ENCODE assay signal across 17 cellular contexts in genomic region chr1:89195476-89195875, GRCh38. TPM values are rescaled to one million over a fixed set of nuclear protein-coding genes. Genes with fewer than 3 reads are reported as not detected.
DNase-seq lines count a peak whose midpoint lies in the region; ATAC-seq, FAIRE-seq and TF ChIP-seq lines count a peak whose summit lies in the region.
"Had no signal": no experiment of that assay in that cellular context is flagged by ENCODE, and none has a peak within 500 bp of the region (broad histone marks: within the 10 kb centered on the region; RNA-seq: fewer than 3 reads in every experiment).

No MANE protein-coding gene starts in this region.

- H3K36me3 Mint-ChIP-seq in activated T-cell treated with anti-CD3 and anti-CD28 coated beads, Interleukin-2, amount 50 U/mL, for 4 hours (ENCODE audit: insufficient read depth), result peaks cover 49% of the 10 kb centered on the region
- peaks cover 44% of the 10 kb centered on the region for H3K36me3 Mint-ChIP-seq in activated naive CD8-positive, alpha-beta T cell treated with anti-CD3 and anti-CD28 coated beads, Interleukin-2, amount 10 ng/mL, durations not matched to agents 7 days and 5 days

- FAIRE-seq in GM18507 (lab: Jason Lieb, UNC), result peak; percentile 67

- POLR2A ChIA-PET in activated naive CD8-positive, alpha-beta T cell treated with anti-CD3 and anti-CD28 coated beads, Interleukin-2, amount 10 ng/mL, durations not matched to agents 7 days and 5 days (lab: Charles Lee), result interaction anchor here (1.0 kb wide), 1 partner anchor 77 kb away, joined by 3 read pairs; the partner anchor contains the start of gene GBP5

- H3K4me1 Mint-ChIP-seq in activated T-cell treated with anti-CD3 and anti-CD28 coated beads, Interleukin-2, amount 50 U/mL, for 4 hours (ENCODE audit: low read depth), result peaks cover 66% of the 10 kb centered on the region
- H3K4me1 Mint-ChIP-seq in activated naive CD8-positive, alpha-beta T cell treated with anti-CD3 and anti-CD28 coated beads, Interleukin-2, amount 10 ng/mL, durations not matched to agents 7 days and 5 days, result peaks cover 46% of the 10 kb centered on the region

- H3K4me3 ChIP-seq in psoas muscle (peak overlapping the region; percentile 16), stomach (peak overlapping the region in 1 of 4 donors; percentile 55)
- H3K4me3 ChIP-seq: Peyer's patch had no signal

- peak in 1 of 2 donors; percentile 5 for ATAC-seq in activated T-cell treated with anti-CD3 and anti-CD28 coated beads, Interleukin-2, amount 50 U/mL, for 4 hours
- no peak for ATAC-seq in activated naive CD8-positive, alpha-beta T cell treated with anti-CD3 and anti-CD28 coated beads, Interleukin-2, amount 10 ng/mL, durations not matched to agents 7 days and 5 days (ENCODE audit: low read depth)
- ATAC-seq in psoas muscle, result no peak

- no peaks in the 10 kb centered on the region for H3K27me3 Mint-ChIP-seq in activated T-cell treated with anti-CD3 and anti-CD28 coated beads, Interleukin-2, amount 50 U/mL, for 4 hours (ENCODE audit: low read depth)
- no peaks in the 10 kb centered on the region for H3K27me3 Mint-ChIP-seq in activated naive CD8-positive, alpha-beta T cell treated with anti-CD3 and anti-CD28 coated beads, Interleukin-2, amount 10 ng/mL, durations not matched to agents 7 days and 5 days

- no peaks in the 10 kb centered on the region for H3K27me3 ChIP-seq in psoas muscle (ENCODE audit: insufficient read depth in 3 of 3, low read length in 2 of 3)
- no peaks in the 10 kb centered on the region for H3K27me3 ChIP-seq in stomach
- H3K27me3 ChIP-seq: Peyer's patch had no signal

- peak overlapping the region; percentile 79 for H3K4me3 Mint-ChIP-seq in activated T-cell treated with anti-CD3 and anti-CD28 coated beads, Interleukin-2, amount 50 U/mL, for 4 hours
- H3K4me3 Mint-ChIP-seq in activated naive CD8-positive, alpha-beta T cell treated with anti-CD3 and anti-CD28 coated beads, Interleukin-2, amount 10 ng/mL, durations not matched to agents 7 days and 5 days, result peak overlapping the region; percentile 61
- H3K4me3 Mint-ChIP-seq: H9 had no signal

- H3K27ac ChIP-seq in psoas muscle, result no peak overlapping the region
- no peak overlapping the region for H3K27ac ChIP-seq in stomach
- H3K27ac ChIP-seq: parathyroid adenoma, Peyer's patch had no signal

- H3K36me3 ChIP-seq in psoas muscle (ENCODE audit: insufficient read depth in 1 of 2, low read depth in 1 of 2), result peaks cover 0 to 8% of the 10 kb centered on the region in 2 donors
- peaks cover 0 to 44% (median 0%) of the 10 kb centered on the region in 4 donors for H3K36me3 ChIP-seq in stomach

- peak overlapping the region; percentile 35 for H3K27ac Mint-ChIP-seq in activated naive CD8-positive, alpha-beta T cell treated with anti-CD3 and anti-CD28 coated beads, Interleukin-2, amount 10 ng/mL, durations not matched to agents 7 days and 5 days
- H3K27ac Mint-ChIP-seq: H9 had no signal

- WGBS in psoas muscle, 3 donors, result 68 to 74% (median 72%) methylated on average over 3 of the region's 3 CpGs
- 73 to 88% (median 81%) methylated on average over 3 of the region's 3 CpGs for WGBS in stomach, 5 donors

- TF ChIP-seq CTCF in psoas muscle (IDR thresholded peaks at IDR 0.05) (no peak), stomach (IDR thresholded peaks at IDR 0.05) (no peak)

- intact Hi-C loops in psoas muscle (cut with DNase I), result no loop called here
- intact Hi-C loops in stomach (cut with DNase I; ENCODE audit: low total_unique reads), result no loop called here

- no peaks in the 10 kb centered on the region for H3K9me3 ChIP-seq in psoas muscle
- no peaks in the 10 kb centered on the region for H3K9me3 ChIP-seq in stomach
- H3K9me3 ChIP-seq: Peyer's patch, SK-N-SH had no signal

- no peaks in the 10 kb centered on the region for H3K4me1 ChIP-seq in psoas muscle
- H3K4me1 ChIP-seq in stomach, result peaks cover 0 to 46% (median 6%) of the 10 kb centered on the region in 4 donors

- no peak for TF ChIP-seq POLR2A in stomach (IDR thresholded peaks at IDR 0.05)

- TF ChIP-seq EP300 in stomach (IDR thresholded peaks at IDR 0.05), result no peak

- H3K9me3 Mint-ChIP-seq in activated T-cell treated with anti-CD3 and anti-CD28 coated beads, Interleukin-2, amount 50 U/mL, for 4 hours, result no peaks in the 10 kb centered on the region
- H3K9me3 Mint-ChIP-seq in activated naive CD8-positive, alpha-beta T cell treated with anti-CD3 and anti-CD28 coated beads, Interleukin-2, amount 10 ng/mL, durations not matched to agents 7 days and 5 days, result no peaks in the 10 kb centered on the region
- H3K9me3 Mint-ChIP-seq: H9 had no signal

- no peak for DNase-seq in activated T-cell treated with anti-CD3 and anti-CD28 coated beads, Interleukin-2, amount 50 U/mL, for 4 hours
- no peak for DNase-seq in activated T-cell treated with anti-CD3 and anti-CD28 coated beads for 4 hours
- DNase-seq in GM18507 (ENCODE audit: extremely low spot score, insufficient read length, low read depth), result no peak
- no peak for DNase-seq in activated naive CD8-positive, alpha-beta T cell treated with anti-CD3 and anti-CD28 coated beads, Interleukin-2, amount 10 ng/mL, durations not matched to agents 7 days and 5 days
- DNase-seq in psoas muscle, result no peak
- DNase-seq in stomach, result no peak
- DNase-seq in NCI-H187 (lab: John Stamatoyannopoulos, UW), result no peak
- no peak for DNase-seq in activated CD4-positive, CD25-positive, alpha-beta regulatory T cell (lab: John Stamatoyannopoulos, UW)
- DNase-seq: caudate nucleus, GDM1, H9, NCI-H1092 treated with DMSO at 0.1 percent for 48 hours, Peyer's patch, SK-N-SH had no signal

RNA-seq across cellular contexts. Expression of gene GBP4, which starts 3.3 kb away (rescaled TPM):
- 10 to 100 TPM; 40.3 to 71.7 (median 53.2) TPM for total RNA-seq in activated T-cell treated with anti-CD3 and anti-CD28 coated beads, Interleukin-2, amount 50 U/mL, for 4 hours
- 10 to 100 TPM; 61.9 to 69.7 TPM for total RNA-seq in activated naive CD8-positive, alpha-beta T cell treated with anti-CD3 and anti-CD28 coated beads, Interleukin-2, amount 10 ng/mL, durations not matched to agents 7 days and 5 days
- total RNA-seq in psoas muscle, result 1 to 10 TPM; 2.2 to 9.7 (median 3.4) TPM
- polyA plus RNA-seq in psoas muscle, result 1 to 10 TPM; 3.0 to 4.5 (median 4.5) TPM
- 10 to 100 TPM in 1 of 5 donors, 1 to 10 TPM in 4; 1.8 to 10.5 (median 7.2) TPM for total RNA-seq in stomach
- polyA plus RNA-seq in stomach, result 10 to 100 TPM in 2 of 3 donors, 1 to 10 TPM in 1; 4.7 to 17.1 (median 13.3) TPM
- total RNA-seq: H9 had no signal
- polyA plus RNA-seq: AG04450 had no signal

RNA-seq across cellular contexts. Expression of gene GBP7, which starts 19.7 kb away (rescaled TPM):
- total RNA-seq in activated T-cell treated with anti-CD3 and anti-CD28 coated beads, Interleukin-2, amount 50 U/mL, for 4 hours, result under 1 TPM in 2 of 3 donors, not detected in 1; 0.29 to 0.51 TPM
- under 1 TPM; 0.11 to 0.28 TPM for total RNA-seq in activated naive CD8-positive, alpha-beta T cell treated with anti-CD3 and anti-CD28 coated beads, Interleukin-2, amount 10 ng/mL, durations not matched to agents 7 days and 5 days
- total RNA-seq in psoas muscle, result not detected
- polyA plus RNA-seq in psoas muscle, result not detected
- not detected for total RNA-seq in stomach
- not detected for polyA plus RNA-seq in stomach
- total RNA-seq: H9, Peyer's patch, urinary bladder had no signal
- polyA plus RNA-seq: AG04450, SK-N-SH had no signal
